In genomic region chr18:48676756-48677368, GRCh38 we compare ENCODE assay signal across 8 cellular contexts.
DNase-seq lines count a peak whose midpoint lies in the region; ATAC-seq and TF ChIP-seq lines count a peak whose summit lies in the region.

No MANE protein-coding gene starts in this region.

- TF ChIP-seq CTCF in progenitor cell of endocrine pancreas (IDR thresholded peaks at IDR 0.05; ENCODE audit: unreplicated experiment), result peak; percentile 98

- H3K27ac Mint-ChIP-seq in progenitor cell of endocrine pancreas, result no peak overlapping the region

- H3K36me3 ChIP-seq in SJSA1, result peaks cover 97% of the 10 kb centered on the region
- H3K36me3 ChIP-seq in aorta (ENCODE audit: control insufficient read depth in 1 of 2, insufficient read depth in 2 of 2, low read length in 1 of 2), result no peaks in the 10 kb centered on the region

- peak; percentile 80 for DNase-seq in DMS 273 (lab: John Stamatoyannopoulos, UW; ENCODE audit: unreplicated experiment)
- DNase-seq in DMS 273 treated with DMSO at 0.1 percent for 48 hours (lab: John Stamatoyannopoulos, UW), result no peak
- DNase-seq in HT1080 (ENCODE audit: low read depth), result peak; percentile 59
- DNase-seq in SJSA1 (ENCODE audit: low read depth in 1 of 2, low spot score in 2 of 2), result peak; percentile 56 to 67
- peak; percentile 69 for DNase-seq in activated naive CD4-positive, alpha-beta T cell treated with anti-CD3 and anti-CD28 coated beads, Interleukin-2, amount 50 U/mL, for 16 hours
- peak; percentile 87 for DNase-seq in Right ventricle myocardium inferior (ENCODE audit: missing footprints)
- DNase-seq in progenitor cell of endocrine pancreas (ENCODE audit: low spot score, unreplicated experiment), result peak; percentile 74
- peak; percentile 85 to 94 for DNase-seq in aorta

- no peaks in the 10 kb centered on the region for H3K4me1 Mint-ChIP-seq in progenitor cell of endocrine pancreas (ENCODE audit: low read depth)

- no peaks in the 10 kb centered on the region for H3K36me3 Mint-ChIP-seq in progenitor cell of endocrine pancreas (ENCODE audit: insufficient read depth)

- no peaks in the 10 kb centered on the region for H3K9me3 Mint-ChIP-seq in progenitor cell of endocrine pancreas (ENCODE audit: low read depth)

- H3K4me1 ChIP-seq in SJSA1 (replicated peaks) (peaks cover 8% of the 10 kb centered on the region), aorta (ENCODE audit: control insufficient read depth in 1 of 2, insufficient read depth in 2 of 2, low read length in 2 of 2) (peaks cover 1 to 5% of the 10 kb centered on the region in 2 donors)

- no peak overlapping the region for H3K4me3 ChIP-seq in SJSA1
- no peak overlapping the region for H3K4me3 ChIP-seq in aorta (ENCODE audit: low read length in 2 of 2)

- no peaks in the 10 kb centered on the region for H3K27me3 Mint-ChIP-seq in progenitor cell of endocrine pancreas

- no peak for ATAC-seq in Right ventricle myocardium inferior
- ATAC-seq in aorta (ENCODE audit: low FRiP score), result peak; percentile 61

- 33 to 34% methylated on average over 17 of the region's 17 CpGs for WGBS in aorta, 2 donors

- H3K4me3 Mint-ChIP-seq in progenitor cell of endocrine pancreas (ENCODE audit: low read depth), result no peak overlapping the region

- no peak overlapping the region for H3K27ac ChIP-seq in SJSA1
- H3K27ac ChIP-seq in aorta (ENCODE audit: low read depth in 1 of 2, low read length in 2 of 2), result no peak overlapping the region

- no peaks in the 10 kb centered on the region for H3K9me3 ChIP-seq in SJSA1 (replicated peaks)
- no peaks in the 10 kb centered on the region for H3K9me3 ChIP-seq in aorta (ENCODE audit: control insufficient read depth, low read length)

- intact Hi-C loops in Right ventricle myocardium inferior (cut with DNase I), result loop anchor here (2.0 to 10.0 kb wide), 4 partner anchors 98 to 772 kb away; no protein-coding TSS in a partner anchor
- intact Hi-C loops in aorta (cut with DNase I), result loop anchor here (1.0 to 10.0 kb wide), 7 partner anchors 105 to 738 kb away; no protein-coding TSS in a partner anchor

- H3K27me3 ChIP-seq in SJSA1 (replicated peaks) (no peaks in the 10 kb centered on the region), aorta (ENCODE audit: control insufficient read depth in 1 of 2, insufficient read depth in 2 of 2, low read length in 1 of 2) (no peaks in the 10 kb centered on the region)
